ENCODE assay signal across 9 cellular contexts in the genomic region with DNA sequence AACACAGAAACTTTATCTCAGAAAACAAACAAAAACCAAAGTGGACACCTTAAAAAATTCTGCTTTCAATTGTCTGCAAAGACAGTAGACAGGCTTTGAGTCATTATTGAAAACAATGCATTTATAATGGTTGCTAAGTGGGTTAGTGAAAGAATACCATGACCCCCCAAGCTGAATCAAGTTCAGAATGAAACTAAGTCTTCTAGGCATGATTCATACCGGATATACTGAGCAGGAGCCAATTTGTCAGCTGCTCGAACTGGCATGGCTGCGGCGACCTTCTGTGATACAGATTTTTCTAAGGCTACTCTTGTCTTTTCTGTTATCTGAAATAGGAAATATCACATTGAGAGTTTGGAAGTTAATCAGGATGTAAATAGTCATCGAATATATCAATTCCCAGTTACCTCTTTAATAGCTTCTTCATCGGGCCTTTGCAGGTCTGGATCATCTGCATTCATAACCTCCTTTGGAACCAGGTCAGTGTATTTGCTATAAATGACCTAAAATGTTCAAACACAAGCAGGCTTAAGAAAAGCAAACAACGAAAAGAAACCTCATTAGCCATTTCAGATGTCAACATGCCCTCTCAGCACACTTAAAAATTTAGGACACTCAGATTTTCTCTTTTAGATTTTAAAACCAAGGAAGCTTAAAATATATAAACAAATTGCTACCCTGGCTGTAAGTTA. TPM values are rescaled to one million over a fixed set of nuclear protein-coding genes. Genes with fewer than 3 reads are reported as not detected.
DNase-seq lines count a peak whose midpoint lies in the region; ATAC-seq and TF ChIP-seq lines count a peak whose summit lies in the region.
"Had no signal": no experiment of that assay in that cellular context is flagged by ENCODE, and none has a peak within 500 bp of the region (broad histone marks: within the 10 kb centered on the region; RNA-seq: fewer than 3 reads in every experiment).

No MANE protein-coding gene starts in this region.

- H3K36me3 ChIP-seq in CD8-positive, alpha-beta memory T cell (ENCODE audit: insufficient read depth, low read length) = peaks cover 52% of the 10 kb centered on the region
- H3K36me3 ChIP-seq in adrenal gland (replicated peaks in 1 of 2) (peaks cover 0 to 50% of the 10 kb centered on the region in 2 donors), esophagus muscularis mucosa (peaks cover 51 to 91% (median 64%) of the 10 kb centered on the region in 4 donors), esophagus squamous epithelium (peaks cover 4 to 100% (median 49%) of the 10 kb centered on the region in 3 donors)

- no peaks in the 10 kb centered on the region for H3K27me3 ChIP-seq in CD8-positive, alpha-beta memory T cell (ENCODE audit: insufficient read depth, low read length, poor library complexity, severe bottlenecking)
- no peaks in the 10 kb centered on the region for H3K27me3 ChIP-seq in adrenal gland
- H3K27me3 ChIP-seq in esophagus muscularis mucosa = no peaks in the 10 kb centered on the region
- no peaks in the 10 kb centered on the region for H3K27me3 ChIP-seq in esophagus squamous epithelium

- POLR2A ChIA-PET in CD8-positive, alpha-beta memory T cell (lab: Charles Lee) = interaction anchor here (0.6 kb wide), 1 partner anchor 60 kb away, joined by 3 read pairs; no protein-coding TSS in a partner anchor

- no peaks in the 10 kb centered on the region for H3K9me3 Mint-ChIP-seq in CD8-positive, alpha-beta memory T cell
- no peaks in the 10 kb centered on the region for H3K9me3 Mint-ChIP-seq in nephron progenitor cell
- H3K9me3 Mint-ChIP-seq: activated naive CD8-positive, alpha-beta T cell treated with anti-CD3 and anti-CD28 coated beads, Interleukin-2, amount 10 ng/mL, durations not matched to agents 7 days and 5 days had no signal

- ATAC-seq in GM21381 (IDR thresholded peaks at IDR 0.05; ENCODE audit: unreplicated experiment) = peak; percentile 92

- H3K27ac ChIP-seq in CD8-positive, alpha-beta memory T cell (ENCODE audit: low read depth, low read length) = no peak overlapping the region
- H3K27ac ChIP-seq in adrenal gland = peak overlapping the region in 4 of 5 donors; percentile 24 to 72 (median 58)
- no peak overlapping the region for H3K27ac ChIP-seq in caudate nucleus (ENCODE audit: low read depth, low read length)
- no peak overlapping the region for H3K27ac ChIP-seq in esophagus muscularis mucosa (replicated peaks in 1 of 4)
- H3K27ac ChIP-seq in esophagus squamous epithelium = peak overlapping the region in 2 of 4 donors; percentile 3 to 29

- H3K4me1 Mint-ChIP-seq in CD8-positive, alpha-beta memory T cell = peaks cover 25 to 47% (median 40%) of the 10 kb centered on the region in 3 donors
- H3K4me1 Mint-ChIP-seq in nephron progenitor cell = no peaks in the 10 kb centered on the region

- TF ChIP-seq EP300 in esophagus muscularis mucosa (IDR thresholded peaks at IDR 0.05) = no peak

- CTCF ChIA-PET in CD8-positive, alpha-beta memory T cell (lab: Charles Lee) = interaction anchor here (0.7 kb wide), 1 partner anchor 22 kb away, joined by 3 read pairs; no protein-coding TSS in a partner anchor

- peaks cover 0 to 74% (median 16%) of the 10 kb centered on the region in 3 donors for H3K36me3 Mint-ChIP-seq in CD8-positive, alpha-beta memory T cell
- H3K36me3 Mint-ChIP-seq in nephron progenitor cell (ENCODE audit: low read depth) = peaks cover 67% of the 10 kb centered on the region

- TF ChIP-seq CTCF in adrenal gland (IDR thresholded peaks at IDR 0.05) (no peak), esophagus muscularis mucosa (IDR thresholded peaks at IDR 0.05) (no peak), esophagus squamous epithelium (IDR thresholded peaks at IDR 0.05) (no peak), nephron progenitor cell (IDR thresholded peaks at IDR 0.05) (no peak)

- TF ChIP-seq POLR2A in adrenal gland (IDR thresholded peaks at IDR 0.05) = no peak
- no peak for TF ChIP-seq POLR2A in esophagus muscularis mucosa (IDR thresholded peaks at IDR 0.05; ENCODE audit: low read depth)
- no peak for TF ChIP-seq POLR2A in esophagus squamous epithelium (IDR thresholded peaks at IDR 0.05)

- H3K27me3 Mint-ChIP-seq in CD8-positive, alpha-beta memory T cell = no peaks in the 10 kb centered on the region
- no peaks in the 10 kb centered on the region for H3K27me3 Mint-ChIP-seq in nephron progenitor cell (ENCODE audit: low read depth, poor library complexity)
- H3K27me3 Mint-ChIP-seq: activated naive CD8-positive, alpha-beta T cell treated with anti-CD3 and anti-CD28 coated beads, Interleukin-2, amount 10 ng/mL, durations not matched to agents 7 days and 5 days had no signal

- intact Hi-C loops in adrenal gland (cut with DNase I) (no loop called here), esophagus muscularis mucosa (cut with DNase I) (no loop called here), esophagus squamous epithelium (cut with DNase I) (no loop called here)

- peaks cover 5% of the 10 kb centered on the region for H3K4me1 ChIP-seq in CD8-positive, alpha-beta memory T cell (ENCODE audit: insufficient read depth, low read length)
- peaks cover 21 to 31% of the 10 kb centered on the region in 2 donors for H3K4me1 ChIP-seq in adrenal gland (replicated peaks in 1 of 2)
- peaks cover 4 to 10% (median 5%) of the 10 kb centered on the region in 4 donors for H3K4me1 ChIP-seq in esophagus muscularis mucosa
- H3K4me1 ChIP-seq in esophagus squamous epithelium = peaks cover 0 to 12% (median 0%) of the 10 kb centered on the region in 3 donors

- peak overlapping the region in 5 of 7 donors; percentile 6 to 77 (median 54) for H3K4me3 Mint-ChIP-seq in CD8-positive, alpha-beta memory T cell
- no peak overlapping the region for H3K4me3 Mint-ChIP-seq in nephron progenitor cell
- H3K4me3 Mint-ChIP-seq: activated naive CD8-positive, alpha-beta T cell treated with anti-CD3 and anti-CD28 coated beads, Interleukin-2, amount 10 ng/mL, durations not matched to agents 7 days and 5 days had no signal

- DNase-seq in CD8-positive, alpha-beta memory T cell = peak in 2 of 5 donors; percentile 2 to 6
- DNase-seq in adrenal gland (peak; percentile 46 to 81 (median 67)), medulla oblongata (ENCODE audit: extremely low spot score) (peak; percentile 17), caudate nucleus (lab: John Stamatoyannopoulos, UW) (no peak), esophagus muscularis mucosa (ENCODE audit: extremely low spot score) (no peak), esophagus squamous epithelium (lab: John Stamatoyannopoulos, UW) (no peak), nephron progenitor cell (no peak)
- DNase-seq: activated naive CD8-positive, alpha-beta T cell treated with anti-CD3 and anti-CD28 coated beads, Interleukin-2, amount 10 ng/mL, durations not matched to agents 7 days and 5 days had no signal

- WGBS in adrenal gland, 4 donors = 31 to 42% (median 36%) methylated on average over 7 of the region's 7 CpGs
- 73% methylated on average over 7 of the region's 7 CpGs for WGBS in esophagus muscularis mucosa
- WGBS in esophagus squamous epithelium, 2 donors = 48 to 63% methylated on average over 7 of the region's 7 CpGs

- no peaks in the 10 kb centered on the region for H3K9me3 ChIP-seq in CD8-positive, alpha-beta memory T cell (ENCODE audit: low read length)
- no peaks in the 10 kb centered on the region for H3K9me3 ChIP-seq in adrenal gland (replicated peaks in 1 of 3)
- H3K9me3 ChIP-seq in esophagus muscularis mucosa = no peaks in the 10 kb centered on the region
- no peaks in the 10 kb centered on the region for H3K9me3 ChIP-seq in esophagus squamous epithelium

- no peak overlapping the region for H3K4me3 ChIP-seq in CD8-positive, alpha-beta memory T cell (ENCODE audit: low read length)
- no peak overlapping the region for H3K4me3 ChIP-seq in adrenal gland
- H3K4me3 ChIP-seq in esophagus muscularis mucosa = no peak overlapping the region
- H3K4me3 ChIP-seq in esophagus squamous epithelium = no peak overlapping the region

- peak overlapping the region; percentile 47 to 94 (median 84) for H3K27ac Mint-ChIP-seq in CD8-positive, alpha-beta memory T cell
- H3K27ac Mint-ChIP-seq in nephron progenitor cell = no peak overlapping the region
- H3K27ac Mint-ChIP-seq: activated naive CD8-positive, alpha-beta T cell treated with anti-CD3 and anti-CD28 coated beads, Interleukin-2, amount 10 ng/mL, durations not matched to agents 7 days and 5 days had no signal

RNA-seq across cellular contexts. Expression of gene SNW1, which starts 22.3 kb away (rescaled TPM):
- total RNA-seq in CD8-positive, alpha-beta memory T cell = 100 to 1,000 TPM; 121 TPM
- 78.0 TPM for polyA plus RNA-seq in CD8-positive, alpha-beta memory T cell
- 10 to 100 TPM; 32.8 to 67.5 (median 53.6) TPM for total RNA-seq in adrenal gland
- 10 to 100 TPM; 24.2 to 85.0 (median 30.4) TPM for polyA plus RNA-seq in adrenal gland
- 10 to 100 TPM; 39.9 to 57.4 (median 51.0) TPM for total RNA-seq in esophagus muscularis mucosa
- 10 to 100 TPM; 23.1 to 45.4 (median 40.1) TPM for total RNA-seq in esophagus squamous epithelium

RNA-seq across cellular contexts. Expression of gene SLIRP, which starts 30.8 kb away (rescaled TPM):
- 100 to 1,000 TPM; 162 to 166 TPM for total RNA-seq in CD8-positive, alpha-beta memory T cell
- 218 TPM for polyA plus RNA-seq in CD8-positive, alpha-beta memory T cell
- total RNA-seq in adrenal gland = 100 to 1,000 TPM in 5 of 8 donors, 10 to 100 TPM in 3; 70.6 to 744 (median 108) TPM
- 100 to 1,000 TPM; 208 to 602 (median 475) TPM for polyA plus RNA-seq in adrenal gland
- total RNA-seq in esophagus muscularis mucosa = 100 to 1,000 TPM; 101 to 247 (median 166) TPM
- total RNA-seq in esophagus squamous epithelium = 100 to 1,000 TPM; 125 to 487 (median 290) TPM

RNA-seq across cellular contexts. Expression of gene ALKBH1, which starts 30.9 kb away (rescaled TPM):
- total RNA-seq in CD8-positive, alpha-beta memory T cell = 10 to 100 TPM; 18.6 to 19.4 TPM
- polyA plus RNA-seq in CD8-positive, alpha-beta memory T cell = 8.8 TPM
- total RNA-seq in adrenal gland = 10 to 100 TPM in 6 of 8 donors, 1 to 10 TPM in 2; 6.7 to 17.6 (median 12.0) TPM
- 10 to 100 TPM in 1 of 3 donors, 1 to 10 TPM in 2; 3.5 to 13.6 (median 7.4) TPM for polyA plus RNA-seq in adrenal gland
- 10 to 100 TPM in 3 of 4 donors, 1 to 10 TPM in 1; 8.0 to 13.3 (median 11.8) TPM for total RNA-seq in esophagus muscularis mucosa
- 1 to 10 TPM; 4.2 to 8.8 (median 6.7) TPM for total RNA-seq in esophagus squamous epithelium

Comparison
In these comparisons a context has a peak if more than half of its experiments do, and no peak if none do; other contexts are left out.
1. DNase-seq: peak in adrenal gland (7 of 7) and medulla oblongata (single experiment); none in caudate nucleus (0 of 61), esophagus muscularis mucosa (single experiment), esophagus squamous epithelium (single experiment) and nephron progenitor cell (single experiment).
2. H3K27ac ChIP-seq: peak in adrenal gland (4 of 5); none in CD8-positive, alpha-beta memory T cell (single experiment), caudate nucleus (single experiment) and esophagus muscularis mucosa (0 of 4).